ENCODE assay signal across 8 cellular contexts in the genomic region with DNA sequence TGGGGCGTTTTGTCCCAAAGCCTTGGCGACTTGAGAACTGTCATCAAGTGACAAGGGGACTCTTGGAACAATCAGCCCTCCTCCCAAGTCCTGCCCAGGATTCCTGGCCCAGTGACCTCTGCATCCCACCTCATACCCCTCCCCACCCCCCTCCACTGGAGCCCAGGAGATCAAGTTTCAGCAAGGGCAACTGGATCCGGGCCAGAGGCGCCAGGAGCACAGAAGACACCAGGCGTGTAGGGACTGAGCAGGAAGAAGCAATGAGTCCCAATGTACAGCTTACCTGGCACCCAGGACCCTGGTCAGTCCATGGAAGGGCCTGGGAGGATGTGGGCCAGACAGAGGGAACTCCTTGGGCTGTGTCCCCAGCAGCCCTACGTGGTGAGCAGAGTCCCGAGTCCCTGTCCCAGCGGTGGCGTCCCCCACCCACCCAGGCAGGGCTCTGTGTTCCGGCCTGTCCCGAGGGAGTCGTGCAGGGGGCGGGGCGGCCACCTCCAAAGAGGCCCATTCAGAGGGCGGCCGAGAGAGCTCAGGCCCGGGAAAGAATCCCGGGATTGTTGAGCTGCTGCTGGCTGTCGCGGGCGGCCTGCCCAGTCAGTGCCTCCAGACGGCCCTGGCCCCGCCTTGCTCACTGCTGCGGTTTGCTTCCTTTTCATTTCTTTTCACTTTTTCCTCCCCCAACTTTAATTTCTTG.
DNase-seq lines count a peak whose midpoint lies in the region; ATAC-seq, FAIRE-seq and TF ChIP-seq lines count a peak whose summit lies in the region.

No MANE protein-coding gene starts in this region.

- peak; percentile 93 for DNase-seq in AG08395 (ENCODE audit: low spot score)
- peak; percentile 52 for DNase-seq in NCI-H2171 treated with DMSO at 0.1 percent for 48 hours (lab: John Stamatoyannopoulos, UW)
- DNase-seq in activated CD4-positive, CD25-positive, alpha-beta regulatory T cell (lab: John Stamatoyannopoulos, UW), result no peak
- DNase-seq in GM12891 (ENCODE audit: insufficient read length, low spot score), result no peak

- H3K4me1 ChIP-seq in mesodermal cell (ENCODE audit: control insufficient read depth, insufficient read depth, low read length, poor library complexity, severe bottlenecking), result peaks cover 48% of the 10 kb centered on the region
- H3K4me1 ChIP-seq in urinary bladder (ENCODE audit: insufficient read depth), result no peaks in the 10 kb centered on the region

- H3K4me3 ChIP-seq in mesodermal cell (ENCODE audit: extremely low read depth, insufficient read depth, low read length, poor library complexity, severe bottlenecking) (peak overlapping the region; percentile 34), urinary bladder (ENCODE audit: low read depth, low read length) (no peak overlapping the region)

- H3K36me3 ChIP-seq in mesodermal cell (ENCODE audit: control insufficient read depth, insufficient read depth, low read length) (peaks cover 8% of the 10 kb centered on the region), urinary bladder (ENCODE audit: insufficient read depth) (no peaks in the 10 kb centered on the region)

- 1 to 4% methylated on average over 19 to 23 of the region's 24 CpGs for WGBS in mesodermal cell (ENCODE audit: insufficient coverage in 2 of 2), 2 experiments
- WGBS in urinary bladder, result 13% methylated on average over 24 of the region's 24 CpGs

- H3K9me3 ChIP-seq in mesodermal cell (ENCODE audit: control insufficient read depth, low read length), result no peaks in the 10 kb centered on the region

- FAIRE-seq in GM12891 (lab: Jason Lieb, UNC), result no peak

- H3K27ac ChIP-seq in mesodermal cell (ENCODE audit: low read depth, low read length, severe bottlenecking) (peak overlapping the region; percentile 98), urinary bladder (ENCODE audit: low read depth) (peak overlapping the region; percentile 16)

- ATAC-seq in esophagus mucosa, result peak; percentile 59
- ATAC-seq in GM19397 (IDR thresholded peaks at IDR 0.05; ENCODE audit: unreplicated experiment), result no peak

- no peak for TF ChIP-seq POLR2A in GM12891 (IDR thresholded peaks at IDR 0.05; ENCODE audit: low read depth, low read length)

TF ChIP-seq in GM12891, 5 proteins besides CTCF, POLR2A, EP300 and RAD21:
- TF ChIP-seq SPI1 (IDR thresholded peaks at IDR 0.05; ENCODE audit: low read depth, low read length) (no peak), POLR2AphosphoS5 (IDR thresholded peaks at IDR 0.05; ENCODE audit: low read depth, low read length) (no peak), TAF1 (IDR thresholded peaks at IDR 0.05; ENCODE audit: low read depth, low read length) (no peak), POU2F2 (IDR thresholded peaks at IDR 0.05; ENCODE audit: low read depth, low read length) (no peak), PAX5 (IDR thresholded peaks at IDR 0.05; ENCODE audit: insufficient read depth, low read length, severe bottlenecking) (no peak)
TF ChIP-seq in GM12891: peak in this region for 0.

Comparison
In these comparisons a context has a peak if more than half of its experiments do, and no peak if none do; other contexts are left out.
1. DNase-seq: peak in AG08395 (single experiment) and NCI-H2171 treated with DMSO at 0.1 percent for 48 hours (single experiment); none in activated CD4-positive, CD25-positive, alpha-beta regulatory T cell (0 of 4) and GM12891 (single experiment).